18 cellular contexts compared by ENCODE assay signal in the genomic region with DNA sequence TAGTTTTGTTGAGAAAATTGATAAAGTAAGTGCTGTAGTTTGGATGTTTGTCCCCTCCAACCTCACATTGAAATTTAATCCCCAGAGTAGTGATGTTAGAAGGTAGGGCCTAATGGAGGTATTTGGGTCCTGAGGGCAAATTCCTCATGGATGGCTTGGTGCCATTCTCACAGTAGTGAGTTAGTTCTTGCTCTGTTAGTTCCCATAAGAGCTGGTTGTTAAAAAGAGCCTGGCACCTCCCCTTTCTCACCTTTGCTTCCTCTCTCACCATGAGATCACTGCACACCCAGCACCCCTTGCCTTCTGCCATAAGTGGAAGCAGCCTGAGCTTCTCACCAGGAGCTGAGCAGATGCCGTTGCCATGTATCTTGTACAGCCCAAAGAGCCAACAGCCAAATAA.
"Had no signal": no experiment of that assay in that cellular context is flagged by ENCODE, and none has a peak within 500 bp of the region (broad histone marks: within the 10 kb centered on the region; RNA-seq: fewer than 3 reads in every experiment).

No MANE protein-coding gene starts in this region.

- H3K36me3 ChIP-seq: brain microvascular endothelial cell, neural progenitor cell, ovary, stomach, thoracic aorta, uterus had no signal

- H3K4me2 ChIP-seq: neural progenitor cell had no signal

- DNase-seq: activated CD4-positive, alpha-beta T cell treated with anti-CD3 and anti-CD28 coated beads for 1 hour; activated CD4-positive, alpha-beta T cell treated with anti-CD3 and anti-CD28 coated beads, Interleukin-2, amount 50 U/mL, for 48 hours; activated CD8-positive, alpha-beta memory T cell treated with anti-CD3 and anti-CD28 coated beads, Interleukin-2, amount 10 ng/mL, durations not matched to agents 7 days and 5 days; activated effector memory CD4-positive, alpha-beta T cell treated with anti-CD3 and anti-CD28 coated beads, Interleukin-2, amount 50 U/mL, for 16 hours; activated T-cell treated with anti-CD3 and anti-CD28 coated beads, Interleukin-2, amount 50 U/mL, for 24 hours; amygdala; brain microvascular endothelial cell; dermis blood vessel endothelial cell; midbrain; ovary; stimulated activated CD4-positive, alpha-beta T cell treated with anti-CD3 and anti-CD28 coated beads, Interleukin-15, amount 100 ng/mL, for 24 hours; stimulated activated CD4-positive, alpha-beta T cell treated with anti-CD3 and anti-CD28 coated beads, Interleukin-4, amount 100 ng/mL, for 24 hours; stomach; uterus had no signal

- H3K4me1 ChIP-seq: neural progenitor cell, stomach, uterus had no signal

- H3K9ac ChIP-seq: neural progenitor cell had no signal

- H3K27ac ChIP-seq: brain microvascular endothelial cell, neural progenitor cell, ovary, stomach, thoracic aorta, uterus had no signal

- H3K9me3 ChIP-seq: ovary, stomach, thoracic aorta, uterus had no signal

- H2AFZ ChIP-seq: neural progenitor cell had no signal

- H3K27me3 ChIP-seq: brain microvascular endothelial cell, neural progenitor cell, ovary, stomach, uterus had no signal

- H3K4me3 ChIP-seq: neural progenitor cell, ovary, stomach, thoracic aorta, uterus had no signal

- ATAC-seq: activated CD8-positive, alpha-beta memory T cell treated with anti-CD3 and anti-CD28 coated beads, Interleukin-2, amount 10 ng/mL, durations not matched to agents 7 days and 5 days; activated naive CD4-positive, alpha-beta T cell treated with anti-CD3 and anti-CD28 coated beads, Interleukin-2, amount 50 U/mL, for 72 hours; esophagus mucosa had no signal
